ENCODE assay signal across 19 cellular contexts in the genomic region with DNA sequence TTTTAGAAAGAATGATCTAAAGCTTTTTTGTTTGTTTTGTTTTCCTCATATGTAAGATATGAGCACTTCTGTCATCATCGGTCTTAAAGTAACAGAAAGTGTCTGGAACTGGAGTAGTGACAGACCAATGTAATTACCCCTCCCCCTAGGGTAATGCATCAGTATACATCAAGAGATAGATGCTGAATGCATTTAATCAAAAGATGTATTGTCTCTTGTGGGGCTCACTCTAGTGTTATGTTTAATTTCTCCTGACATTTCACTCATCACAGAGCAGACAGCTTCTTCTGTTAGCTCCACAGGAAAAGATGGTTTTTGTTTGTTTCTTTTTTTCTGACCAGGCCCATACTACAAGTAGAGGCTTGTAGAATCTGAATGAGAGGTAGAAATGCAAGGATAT.
"Had no signal": no experiment of that assay in that cellular context is flagged by ENCODE, and none has a peak within 500 bp of the region (broad histone marks: within the 10 kb centered on the region; RNA-seq: fewer than 3 reads in every experiment).

No MANE protein-coding gene starts in this region.

- DNase-seq: natural killer cell; occipital lobe; ovary; posterior cingulate gyrus; psoas muscle; right cardiac atrium; right lobe of liver; sigmoid colon; small intestine; stimulated activated CD4-positive, alpha-beta T cell treated with anti-CD3 and anti-CD28 coated beads, Interleukin-15, amount 100 ng/mL, for 24 hours; stimulated activated CD4-positive, alpha-beta T cell treated with anti-CD3 and anti-CD28 coated beads, Interleukin-2, amount 100 ng/mL, for 24 hours; stimulated activated CD4-positive, alpha-beta T cell treated with anti-CD3 and anti-CD28 coated beads, Interleukin-2, amount 100 ng/mL, for 48 hours; stimulated activated CD4-positive, alpha-beta T cell treated with anti-CD3 and anti-CD28 coated beads, Interleukin-4, amount 100 ng/mL, for 24 hours; stimulated activated naive B cell treated with anti-CD40 and anti-IgM and Interleukin-4, amounts not matched to agents 10 μg/mL and 1 μg/mL and 100 μg/mL, for 72 hours; stimulated activated naive CD4-positive, alpha-beta T cell treated with Interleukin-2 at 50 U/mL for 16 hours; stomach; thyroid gland; trophoblast cell; upper lobe of left lung had no signal
